Comparison of ENCODE assay signal across 8 cellular contexts in genomic region chr6:158072083-158072721, GRCh38.
DNase-seq lines count a peak whose midpoint lies in the region; ATAC-seq lines count a peak whose summit lies in the region.

No MANE protein-coding gene starts in this region.

- H3K4me2 ChIP-seq in mesenchymal stem cell (ENCODE audit: low read length, poor library complexity, severe bottlenecking), result no peak overlapping the region

- no peak overlapping the region for H3K14ac ChIP-seq in mesenchymal stem cell (ENCODE audit: low read length in 2 of 2)

- peaks cover 55% of the 10 kb centered on the region for H3K36me3 ChIP-seq in effector memory CD4-positive, alpha-beta T cell (ENCODE audit: control insufficient read depth, insufficient read depth, low read length)
- H3K36me3 ChIP-seq in mesenchymal stem cell (ENCODE audit: control insufficient read depth in 1 of 2, insufficient read depth in 2 of 2, low read depth in 1 of 2, low read length in 2 of 2), result peaks cover 66 to 85% of the 10 kb centered on the region in 2 experiments

- H3K23ac ChIP-seq in mesenchymal stem cell (ENCODE audit: low read length in 2 of 2), result peak overlapping the region in 1 of 2 experiments; percentile 32

- peak overlapping the region in 1 of 2 experiments; percentile 90 for H3K18ac ChIP-seq in mesenchymal stem cell (ENCODE audit: low read depth in 1 of 2, low read length in 2 of 2)

- H3K27me3 ChIP-seq in effector memory CD4-positive, alpha-beta T cell (replicated peaks; ENCODE audit: control insufficient read depth, insufficient read depth, low read length, poor library complexity, severe bottlenecking), result no peaks in the 10 kb centered on the region
- no peaks in the 10 kb centered on the region for H3K27me3 ChIP-seq in mesenchymal stem cell (ENCODE audit: control insufficient read depth in 1 of 2, insufficient read depth in 1 of 2, low read length in 2 of 2)

- DNase-seq in D341Med (ENCODE audit: low spot score) (peak; percentile 81), NOMO-1 treated with DMSO at 0.1 percent for 48 hours (lab: John Stamatoyannopoulos, UW; ENCODE audit: unreplicated experiment) (peak; percentile 57), mesenchymal stem cell (peak; percentile 70)
- peak; percentile 32 to 39 for DNase-seq in activated CD8-positive, alpha-beta memory T cell treated with anti-CD3 and anti-CD28 coated beads for 4 hours (ENCODE audit: low read depth in 2 of 2)
- peak; percentile 8 to 38 (median 18) for DNase-seq in effector memory CD4-positive, alpha-beta T cell
- DNase-seq in stimulated activated CD8-positive, alpha-beta memory T cell treated with anti-CD3 and anti-CD28 coated beads, Interleukin-2, amount 100 ng/mL, for 1 hour (ENCODE audit: low read depth in 2 of 2), result peak; percentile 31 to 55

- no peaks in the 10 kb centered on the region for H3K4me1 ChIP-seq in effector memory CD4-positive, alpha-beta T cell (ENCODE audit: control insufficient read depth, insufficient read depth, low read length, poor library complexity, severe bottlenecking)
- H3K4me1 ChIP-seq in mesenchymal stem cell (ENCODE audit: control insufficient read depth, insufficient read depth, low read depth, low read length), result peaks cover 24% of the 10 kb centered on the region

- no peak overlapping the region for H2BK15ac ChIP-seq in mesenchymal stem cell (ENCODE audit: low read depth, poor library complexity, severe bottlenecking)

- peak overlapping the region in 1 of 2 experiments; percentile 86 for H2BK12ac ChIP-seq in mesenchymal stem cell (ENCODE audit: low read length in 2 of 2)

- H3K4me3 ChIP-seq in effector memory CD4-positive, alpha-beta T cell (ENCODE audit: insufficient read depth, low read depth, low read length, poor library complexity, severe bottlenecking), result no peak overlapping the region
- no peak overlapping the region for H3K4me3 ChIP-seq in mesenchymal stem cell (ENCODE audit: insufficient read depth in 1 of 2, low read depth in 1 of 2, low read length in 2 of 2)

- H2AFZ ChIP-seq in mesenchymal stem cell (ENCODE audit: low read depth, low read length), result no peak overlapping the region

- WGBS in mesenchymal stem cell, result 27% methylated on average over 15 of the region's 16 CpGs

- H3K9me3 ChIP-seq in effector memory CD4-positive, alpha-beta T cell (ENCODE audit: control insufficient read depth, low read length), result no peaks in the 10 kb centered on the region
- H3K9me3 ChIP-seq in mesenchymal stem cell (ENCODE audit: control insufficient read depth, low read length), result no peaks in the 10 kb centered on the region

- no peak overlapping the region for H3K27ac ChIP-seq in effector memory CD4-positive, alpha-beta T cell (ENCODE audit: insufficient read depth, low read length, poor library complexity, severe bottlenecking)
- peak overlapping the region; percentile 12 for H3K27ac ChIP-seq in mesenchymal stem cell (ENCODE audit: low read length, poor library complexity, severe bottlenecking)

- no peak overlapping the region for H3K4ac ChIP-seq in mesenchymal stem cell (ENCODE audit: low read depth in 1 of 2, low read length in 2 of 2)

- peak; percentile 50 for ATAC-seq in HG03175 (IDR thresholded peaks at IDR 0.05; ENCODE audit: unreplicated experiment)
- ATAC-seq in GM18909 (IDR thresholded peaks at IDR 0.05; ENCODE audit: poor library complexity, unreplicated experiment), result no peak

- H3K79me1 ChIP-seq in mesenchymal stem cell (replicated peaks; ENCODE audit: low read length, poor library complexity, severe bottlenecking), result peaks cover 20% of the 10 kb centered on the region

- no peak overlapping the region for H4K91ac ChIP-seq in mesenchymal stem cell (ENCODE audit: low read length)

- H4K8ac ChIP-seq in mesenchymal stem cell (ENCODE audit: low read length), result peak overlapping the region; percentile 68

- no peak overlapping the region for H2BK120ac ChIP-seq in mesenchymal stem cell (ENCODE audit: low read depth, low read length)

- H2AK5ac ChIP-seq in mesenchymal stem cell (ENCODE audit: low read length, severe bottlenecking), result peak overlapping the region; percentile 3

- peak overlapping the region; percentile 48 for H3K9ac ChIP-seq in mesenchymal stem cell (ENCODE audit: low read length)

- H2BK5ac ChIP-seq in mesenchymal stem cell (ENCODE audit: low read depth, low read length, poor library complexity, severe bottlenecking), result no peak overlapping the region

Comparison
In these comparisons a context has a peak if more than half of its experiments do, and no peak if none do; other contexts are left out.
1. DNase-seq: peak in every context shown above with its lines; median percentile 81 in D341Med; 70 in mesenchymal stem cell; 57 in NOMO-1 treated with DMSO at 0.1 percent for 48 hours; 43 in stimulated activated CD8-positive, alpha-beta memory T cell treated with anti-CD3 and anti-CD28 coated beads, Interleukin-2, amount 100 ng/mL, for 1 hour; 36 in activated CD8-positive, alpha-beta memory T cell treated with anti-CD3 and anti-CD28 coated beads for 4 hours; 18 in effector memory CD4-positive, alpha-beta T cell.